Comparison of ENCODE assay signal across 27 cellular contexts in the genomic region with DNA sequence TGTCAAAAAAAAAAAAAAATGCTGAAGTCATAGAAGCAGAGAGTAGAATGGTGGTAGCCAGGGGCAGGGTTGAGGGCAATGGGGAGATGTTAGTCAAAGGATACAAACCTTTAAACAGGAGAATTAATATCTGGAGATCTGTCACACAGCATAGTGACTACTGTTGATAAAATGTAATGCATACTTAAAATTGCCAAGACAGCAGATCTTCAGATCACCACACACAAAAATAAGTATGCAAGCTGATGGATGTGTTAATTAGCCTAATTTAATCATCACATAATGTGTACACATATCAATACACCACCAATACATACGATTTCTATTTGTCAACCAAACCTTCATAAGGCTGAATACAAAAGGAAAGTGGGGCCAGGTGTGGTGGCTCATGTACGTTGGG.
"Had no signal": no experiment of that assay in that cellular context is flagged by ENCODE, and none has a peak within 500 bp of the region (broad histone marks: within the 10 kb centered on the region; RNA-seq: fewer than 3 reads in every experiment).

No MANE protein-coding gene starts in this region.

- H3K36me3 ChIP-seq: stomach, suprapubic skin, thoracic aorta, thyroid gland, tibial artery, tibial nerve, transverse colon, upper lobe of left lung, upper lobe of right lung, uterus, vagina had no signal

- H3K27me3 ChIP-seq: testis, thyroid gland, vagina had no signal

- H3K9me3 ChIP-seq: stomach, suprapubic skin, testis, thoracic aorta, thyroid gland, tibial artery, tibial nerve, transverse colon, upper lobe of left lung, upper lobe of right lung, uterus, vagina had no signal

- H3K27ac ChIP-seq: stomach, suprapubic skin, testis, thoracic aorta, thyroid gland, tibial artery, tibial nerve, transverse colon, upper lobe of left lung, upper lobe of right lung, uterus, vagina had no signal

- H3K4me3 ChIP-seq: stomach, suprapubic skin, testis, thoracic aorta, thyroid gland, tibial artery, tibial nerve, transverse colon, upper lobe of left lung, upper lobe of right lung, uterus, vagina had no signal

- FAIRE-seq: urothelium cell line had no signal

- H3K4me1 ChIP-seq: stomach, suprapubic skin, testis, thyroid gland, tibial artery, transverse colon, upper lobe of left lung, upper lobe of right lung, uterus, vagina had no signal

- ATAC-seq: stimulated activated effector memory CD8-positive, alpha-beta T cell treated with anti-CD3 and anti-CD28 coated beads, Interleukin-12 subunit alpha, Interleukin-12 subunit beta, amount 100 ng/mL, for 72 hours; stimulated activated memory B cell treated with anti-CD40 and anti-IgM and Interleukin-4, amounts not matched to agents 10 μg/mL and 1 μg/mL and 100 μg/mL, for 72 hours; stimulated activated naive B cell treated with anti-CD40 and anti-IgM and Interleukin-4, amounts not matched to agents 10 μg/mL and 1 μg/mL and 100 μg/mL, for 72 hours; stimulated activated naive CD8-positive, alpha-beta T cell treated with anti-CD3 and anti-CD28 coated beads, Interleukin-15, amount 100 ng/mL, for 72 hours; stimulated activated naive CD8-positive, alpha-beta T cell treated with anti-CD3 and anti-CD28 coated beads, Interleukin-15, Interleukin-2, amounts not matched to agents 100 U/mL and 50 U/mL, for 24 hours; upper lobe of right lung had no signal

- DNase-seq: stimulated activated CD4-positive, alpha-beta T cell treated with anti-CD3 and anti-CD28 coated beads, Interleukin-2, amount 100 ng/mL, for 48 hours; stimulated activated CD4-positive, alpha-beta T cell treated with anti-CD3 and anti-CD28 coated beads, Interleukin-4, amount 100 ng/mL, for 1 hour; stimulated activated CD4-positive, alpha-beta T cell treated with anti-CD3 and anti-CD28 coated beads, Interleukin-4, amount 100 ng/mL, for 24 hours; stimulated activated CD4-positive, alpha-beta T cell treated with anti-CD3 and anti-CD28 coated beads, Interleukin-4, amount 100 ng/mL, for 4 hours; stimulated activated CD8-positive, alpha-beta memory T cell treated with anti-CD3 and anti-CD28 coated beads, Interleukin-4, amount 100 ng/mL, for 48 hours; stimulated activated naive B cell treated with anti-CD40 and anti-IgM and Interleukin-4, amounts not matched to agents 10 μg/mL and 1 μg/mL and 100 μg/mL, for 72 hours; stimulated activated naive CD4-positive, alpha-beta T cell; stimulated activated naive CD4-positive, alpha-beta T cell treated with Interleukin-2 at 50 U/mL for 16 hours; stimulated activated naive CD8-positive, alpha-beta T cell treated with anti-CD3 and anti-CD28 coated beads, Interleukin-15, amount 100 ng/mL, for 72 hours; stimulated activated naive CD8-positive, alpha-beta T cell treated with anti-CD3 and anti-CD28 coated beads, Interleukin-15, Interleukin-2, amounts not matched to agents 100 U/mL and 50 U/mL, for 24 hours; stomach; substantia nigra; testis; thyroid gland; tibial artery; transverse colon; trophoblast cell; upper lobe of left lung; upper lobe of right lung; uterus had no signal
